In the genomic region with DNA sequence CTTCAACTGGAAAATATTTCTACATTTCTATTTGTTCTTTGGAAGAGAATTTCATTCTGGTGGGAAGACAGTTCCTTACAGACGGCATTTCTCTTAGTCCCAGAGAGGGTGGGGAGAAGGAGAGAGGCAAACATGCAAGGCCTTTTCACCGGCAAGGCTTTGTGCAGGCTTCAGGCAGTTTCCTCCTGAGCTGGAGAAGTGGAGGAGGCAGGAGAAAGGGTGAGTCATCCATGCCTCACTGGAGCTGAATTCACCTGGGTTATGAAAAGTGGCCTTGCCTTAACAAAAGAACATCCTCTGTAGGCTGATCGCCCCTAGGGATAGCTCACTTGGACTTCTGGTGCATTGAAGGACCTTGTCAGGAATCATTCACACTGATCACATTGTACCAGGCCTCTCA, we compare ENCODE assay signal across 18 cellular contexts.
DNase-seq lines count a peak whose midpoint lies in the region; ATAC-seq, FAIRE-seq and TF ChIP-seq lines count a peak whose summit lies in the region.
"Had no signal": no experiment of that assay in that cellular context is flagged by ENCODE, and none has a peak within 500 bp of the region (broad histone marks: within the 10 kb centered on the region; RNA-seq: fewer than 3 reads in every experiment).

No MANE protein-coding gene starts in this region.

- H3K36me3 ChIP-seq in bronchial epithelial cell (ENCODE audit: control insufficient read depth, insufficient read depth, low read length) = no peaks in the 10 kb centered on the region
- H3K36me3 ChIP-seq: BLaER1, SJCRH30 had no signal

- no peaks in the 10 kb centered on the region for H3K27me3 ChIP-seq in bronchial epithelial cell (ENCODE audit: control insufficient read depth, insufficient read depth, low read length)
- H3K27me3 ChIP-seq: BLaER1, SJCRH30 had no signal

- TF ChIP-seq CTCF in bronchial epithelial cell (IDR thresholded peaks at IDR 0.05; ENCODE audit: insufficient read depth, low read length, severe bottlenecking) = no peak

- no peak overlapping the region for H3K4me3 ChIP-seq in bronchial epithelial cell (ENCODE audit: low read depth, low read length)
- H3K4me3 ChIP-seq: BLaER1, SJCRH30 had no signal

- ATAC-seq in GM19455 (IDR thresholded peaks at IDR 0.05; ENCODE audit: unreplicated experiment) (no peak), HG03378 (IDR thresholded peaks at IDR 0.05; ENCODE audit: unreplicated experiment) (no peak)

- FAIRE-seq in bronchial epithelial cell (lab: Jason Lieb, UNC) = no peak
- FAIRE-seq: G401.6, GM12892 had no signal

- DNase-seq in NCI-H187 treated with DMSO at 0.1 percent for 48 hours (lab: John Stamatoyannopoulos, UW) (peak; percentile 43), NCI-H187 (lab: John Stamatoyannopoulos, UW) (no peak), bronchial epithelial cell (ENCODE audit: low read depth) (peak; percentile 1), kidney tubule cell (ENCODE audit: low spot score) (peak; percentile 8), COLO829 (ENCODE audit: low spot score) (no peak), GM03348 (ENCODE audit: low spot score) (no peak)
- DNase-seq: KBM-7; NCI-H1092 treated with DMSO at 0.1 percent for 48 hours; NCI-H1694; NCI-H526; NK-92 treated with Interleukin-12 subunit alpha and Interleukin-12 subunit beta, amount 100 ng/mL, for 24 hours; SJCRH30; SW 1271 had no signal

Comparison
In these comparisons a context has a peak if more than half of its experiments do, and no peak if none do; other contexts are left out.
1. DNase-seq: peak in NCI-H187 treated with DMSO at 0.1 percent for 48 hours (single experiment), bronchial epithelial cell (single experiment) and kidney tubule cell (single experiment); none in NCI-H187 (0 of 2), COLO829 (single experiment) and GM03348 (single experiment).